ENCODE assay signal across 8 cellular contexts in genomic region chr1:192445849-192446489, GRCh38.
A peak's percentile ranks its signal among the peaks of the same experiment; 100 is the strongest.
DNase-seq lines count a peak whose midpoint lies in the region; ATAC-seq, FAIRE-seq and TF ChIP-seq lines count a peak whose summit lies in the region.

No MANE protein-coding gene starts in this region.

- TF ChIP-seq POLR2A in GM12878 (IDR thresholded peaks at IDR 0.05; ENCODE audit: low read depth, low read length) (no peak), HepG2 (IDR thresholded peaks at IDR 0.05; ENCODE audit: insufficient read depth in 1 of 2, low read depth in 2 of 2, low read length in 2 of 2) (no peak)

- in situ Hi-C loops in GM12878 (cut with MboI) (no loop called here), HepG2 (cut with HindIII; ENCODE audit: extremely low pct_ligation_motif_present, low pct_unique_long_range_greater_than_20kb) (no loop called here)

- POLR2A ChIA-PET in Caco-2 (lab: Charles Lee), result no interaction called here
- POLR2A ChIA-PET in GM12878 (lab: Charles Lee), result no interaction called here
- POLR2A ChIA-PET in HepG2 (lab: Yijun Ruan, JAX), result no interaction called here

- ATAC-seq in GM12878, result peak; percentile 54
- no peak for ATAC-seq in HepG2
- ATAC-seq in stimulated activated memory B cell treated with anti-CD40 and anti-IgM and Interleukin-4, amounts not matched to agents 10 μg/mL and 1 μg/mL and 100 μg/mL, for 72 hours, result no peak

- no peaks in the 10 kb centered on the region for H3K4me1 ChIP-seq in Caco-2
- H3K4me1 ChIP-seq in GM12878 (ENCODE audit: control insufficient read depth, insufficient read depth, low read length), result no peaks in the 10 kb centered on the region
- no peaks in the 10 kb centered on the region for H3K4me1 ChIP-seq in HepG2 (ENCODE audit: insufficient read depth, low read length)

- no peaks in the 10 kb centered on the region for H3K27me3 ChIP-seq in Caco-2 (replicated peaks; ENCODE audit: control insufficient read depth, insufficient read depth, low read length)
- H3K27me3 ChIP-seq in GM12878 (replicated peaks in 1 of 2; ENCODE audit: control insufficient read depth in 2 of 2, insufficient read depth in 2 of 2, low read length in 1 of 2), result no peaks in the 10 kb centered on the region
- no peaks in the 10 kb centered on the region; a peak in 1 of 5 replicates for H3K27me3 ChIP-seq in HepG2 (ENCODE audit: control insufficient read depth in 1 of 2, insufficient read depth in 2 of 2, low read length in 2 of 2)

- H3K9me3 ChIP-seq in Caco-2 (no peaks in the 10 kb centered on the region), GM12878 (replicated peaks; ENCODE audit: control insufficient read depth, insufficient read depth, low read length) (no peaks in the 10 kb centered on the region), HepG2 (ENCODE audit: low read length) (no peaks in the 10 kb centered on the region)

- intact Hi-C loops in Caco-2 (cut with micrococcal nuclease; ENCODE audit: unreplicated experiment) (no loop called here), GM12878 (cut with micrococcal nuclease; ENCODE audit: unreplicated experiment) (loop anchor here (5.0 to 10.0 kb wide), 4 partner anchors 114 to 551 kb away; no protein-coding TSS in a partner anchor), HepG2 (cut with micrococcal nuclease; ENCODE audit: unreplicated experiment) (loop anchor here (5.0 kb wide), 1 partner anchor 449 kb away; no protein-coding TSS in a partner anchor)

- SMC1A ChIA-PET in GM12878 (lab: Charles Lee; ENCODE audit: uncharacterized antibody, unreplicated experiment), result no interaction called here

- H3K9ac ChIP-seq in GM12878 (ENCODE audit: control insufficient read depth, insufficient read depth, low read length), result no peak overlapping the region
- H3K9ac ChIP-seq in HepG2 (ENCODE audit: insufficient read depth, low read depth, low read length), result no peak overlapping the region

- FAIRE-seq in GM12878 (lab: Jason Lieb, UNC), result no peak
- peak; percentile 68 for FAIRE-seq in HepG2 (lab: Jason Lieb, UNC)

- BruUV-seq in Caco-2 (replicated peaks; lab: Mats Ljungman, UMichigan) (no TSS peak), GM12878 (replicated peaks; lab: Mats Ljungman, UMichigan) (no TSS peak), HepG2 (replicated peaks; lab: Mats Ljungman, UMichigan) (no TSS peak)

- H3K36me3 Mint-ChIP-seq in Caco-2 (ENCODE audit: insufficient read depth, unreplicated experiment), result no peaks in the 10 kb centered on the region
- no peaks in the 10 kb centered on the region for H3K36me3 Mint-ChIP-seq in stimulated activated memory B cell treated with anti-CD40 and anti-IgM and Interleukin-4, amounts not matched to agents 10 μg/mL and 1 μg/mL and 100 μg/mL, for 72 hours

- TF ChIP-seq EP300 in GM12878 (IDR thresholded peaks at IDR 0.05; ENCODE audit: borderline replicate concordance in 1 of 2, control insufficient read depth in 1 of 2, low read depth in 2 of 2, low read length in 2 of 2) (no peak), HepG2 (IDR thresholded peaks at IDR 0.05; ENCODE audit: low read depth in 2 of 2, low read length in 2 of 2) (no peak), HepG2 (CRISPR knock-in tag; IDR thresholded peaks at IDR 0.05; ENCODE audit: borderline replicate concordance) (no peak)

- peaks cover 10% of the 10 kb centered on the region for H3K27me3 Mint-ChIP-seq in Caco-2 (ENCODE audit: insufficient read depth, unreplicated experiment)
- peaks cover 12% of the 10 kb centered on the region for H3K27me3 Mint-ChIP-seq in stimulated activated memory B cell treated with anti-CD40 and anti-IgM and Interleukin-4, amounts not matched to agents 10 μg/mL and 1 μg/mL and 100 μg/mL, for 72 hours

- RAD21 ChIA-PET in GM12878 (lab: Charles Lee; ENCODE audit: unreplicated experiment), result no interaction called here

- H3K4me3 Mint-ChIP-seq in Caco-2 (ENCODE audit: unreplicated experiment), result no peak overlapping the region
- no peak overlapping the region for H3K4me3 Mint-ChIP-seq in stimulated activated memory B cell treated with anti-CD40 and anti-IgM and Interleukin-4, amounts not matched to agents 10 μg/mL and 1 μg/mL and 100 μg/mL, for 72 hours

- H3K4me2 ChIP-seq in GM12878 (ENCODE audit: control insufficient read depth, insufficient read depth), result no peak overlapping the region
- H3K4me2 ChIP-seq in HepG2 (ENCODE audit: low read depth, low read length), result no peak overlapping the region

- no peaks in the 10 kb centered on the region for H3K9me3 Mint-ChIP-seq in Caco-2 (ENCODE audit: unreplicated experiment)
- H3K9me3 Mint-ChIP-seq in stimulated activated memory B cell treated with anti-CD40 and anti-IgM and Interleukin-4, amounts not matched to agents 10 μg/mL and 1 μg/mL and 100 μg/mL, for 72 hours, result no peaks in the 10 kb centered on the region

- H2AFZ ChIP-seq in GM12878 (ENCODE audit: control insufficient read depth, low read depth, low read length) (no peak overlapping the region), HepG2 (ENCODE audit: low read length) (no peak overlapping the region)

- H3K36me3 ChIP-seq in Caco-2 (ENCODE audit: control insufficient read depth, insufficient read depth, low read length) (no peaks in the 10 kb centered on the region), GM12878 (ENCODE audit: control insufficient read depth in 2 of 2, insufficient read depth in 2 of 2, low read length in 1 of 2) (no peaks in the 10 kb centered on the region), HepG2 (replicated peaks in 1 of 2; ENCODE audit: control insufficient read depth in 1 of 2, insufficient read depth in 2 of 2, low read length in 2 of 2) (no peaks in the 10 kb centered on the region)

- 0% methylated on average over 6 of the region's 6 CpGs for WGBS in GM12878 (ENCODE audit: insufficient coverage, insufficient replicate concordance, low lambda C conversion rate, missing lambda C conversion rate)
- under 1% methylated on average over 6 of the region's 6 CpGs for WGBS in HepG2 (ENCODE audit: low lambda C conversion rate)

- CTCF ChIA-PET in Caco-2 (lab: Charles Lee) (no interaction called here), GM12878 (lab: Yijun Ruan, JAX) (interaction anchor here (1.0 to 1.4 kb wide), 3 partner anchors 14 to 317 kb away, joined by 3 to 4 read pairs (median 3); no protein-coding TSS in a partner anchor), HepG2 (lab: Yijun Ruan, JAX; ENCODE audit: low intra/inter-chr PET ratio, low total read pairs) (interaction anchor here (1.2 kb wide), 1 partner anchor 1812 kb away, joined by 3 read pairs; no protein-coding TSS in a partner anchor)

- peak; percentile 69 for TF ChIP-seq RAD21 in GM12878 (IDR thresholded peaks at IDR 0.05; ENCODE audit: insufficient read depth, low read depth, low read length)
- TF ChIP-seq RAD21 in HepG2 (CRISPR knock-in tag; IDR thresholded peaks at IDR 0.05), result no peak

- DNase-seq in Caco-2, result peak in 1 of 2 experiments; percentile 59
- peak; percentile 18 for DNase-seq in GM20000 (ENCODE audit: low spot score)
- peak; percentile 58 for DNase-seq in LHCN-M2 (ENCODE audit: low read depth)
- peak; percentile 36 for DNase-seq in T follicular helper cell (ENCODE audit: low read depth)
- DNase-seq in GM12878 (ENCODE audit: low read depth, low spot score), result no peak
- DNase-seq in HepG2 (ENCODE audit: low spot score), result peak; percentile 7
- DNase-seq in stimulated activated CD8-positive, alpha-beta memory T cell treated with anti-CD3 and anti-CD28 coated beads, Interleukin-12 subunit alpha, Interleukin-12 subunit beta, amount 100 ng/mL, for 1 hour (ENCODE audit: low read depth), result peak; percentile 41

- no peaks in the 10 kb centered on the region for H3K4me1 Mint-ChIP-seq in Caco-2 (ENCODE audit: low read depth, unreplicated experiment)
- H3K4me1 Mint-ChIP-seq in stimulated activated memory B cell treated with anti-CD40 and anti-IgM and Interleukin-4, amounts not matched to agents 10 μg/mL and 1 μg/mL and 100 μg/mL, for 72 hours, result no peaks in the 10 kb centered on the region

- no peak overlapping the region for H3K27ac Mint-ChIP-seq in Caco-2 (ENCODE audit: unreplicated experiment)
- H3K27ac Mint-ChIP-seq in stimulated activated memory B cell treated with anti-CD40 and anti-IgM and Interleukin-4, amounts not matched to agents 10 μg/mL and 1 μg/mL and 100 μg/mL, for 72 hours, result no peak overlapping the region

- H3K27ac ChIP-seq in GM12878 (ENCODE audit: control insufficient read depth, insufficient read depth) (no peak overlapping the region), HepG2 (ENCODE audit: extremely low read length, insufficient read depth, low read length) (no peak overlapping the region)

- peak; percentile 59 to 81 for TF ChIP-seq CTCF in Caco-2 (IDR thresholded peaks at IDR 0.05; ENCODE audit: insufficient read depth in 1 of 2, low read depth in 1 of 2, low read length in 1 of 2, severe bottlenecking in 1 of 2, unreplicated experiment in 1 of 2)
- peak; percentile 47 for TF ChIP-seq CTCF in GM20000 (IDR thresholded peaks at IDR 0.05; ENCODE audit: extremely low read depth, missing control alignments)
- peak; percentile 56 to 69 (median 65) for TF ChIP-seq CTCF in GM12878 (IDR thresholded peaks at IDR 0.05 in 2 of 3, conservative IDR thresholded peaks at IDR 0.05 in 1 of 3; ENCODE audit: control insufficient read depth in 2 of 3, extremely low read depth in 1 of 3, insufficient read depth in 1 of 3, low read depth in 3 of 3, low read length in 3 of 3)
- TF ChIP-seq CTCF in HepG2 (CRISPR knock-in tag; IDR thresholded peaks at IDR 0.05), result peak; percentile 55

- H3K79me2 ChIP-seq in GM12878 (ENCODE audit: control insufficient read depth, insufficient read depth, low read length) (no peaks in the 10 kb centered on the region), HepG2 (ENCODE audit: insufficient read depth, low read length) (no peaks in the 10 kb centered on the region)

- no peak overlapping the region for H3K4me3 ChIP-seq in Caco-2 (ENCODE audit: low read depth, low read length)
- no peak overlapping the region for H3K4me3 ChIP-seq in GM12878
- H3K4me3 ChIP-seq in HepG2 (replicated peaks in 1 of 3; ENCODE audit: insufficient read depth in 1 of 3, low read depth in 2 of 3, low read length in 3 of 3), result no peak overlapping the region

- H4K20me1 ChIP-seq in GM12878 (ENCODE audit: control insufficient read depth, insufficient read depth) (no peaks in the 10 kb centered on the region), HepG2 (ENCODE audit: insufficient read depth, low read length) (no peaks in the 10 kb centered on the region)

TF ChIP-seq in GM12878, 131 proteins besides CTCF, POLR2A, EP300 and RAD21 (continues in another document):
- peak; percentile 57; the same call in 1 of the 2 replicates for TF ChIP-seq SMC3 (IDR thresholded peaks at IDR 0.05; ENCODE audit: borderline replicate concordance, low read length)

TF ChIP-seq in HepG2, 621 proteins besides CTCF, POLR2A, EP300 and RAD21 (continues in another document):
- TF ChIP-seq ZNF329 (CRISPR knock-in tag; IDR thresholded peaks at IDR 0.05; ENCODE audit: low read depth) (no peak), YEATS4 (CRISPR knock-in tag; IDR thresholded peaks at IDR 0.05; ENCODE audit: borderline replicate concordance) (no peak)
